Comparison of ENCODE assay signal across 3 cellular contexts in genomic region chr6:152076242-152076641, GRCh38.
DNase-seq lines count a peak whose midpoint lies in the region; ATAC-seq, FAIRE-seq and TF ChIP-seq lines count a peak whose summit lies in the region.
"Not testable (repeated sequence)": the region's sequence is repeated elsewhere in the genome, so short reads cannot be mapped to it uniquely, and the experiment has no call there.

No MANE protein-coding gene starts in this region.

- H3K4me3 Mint-ChIP-seq in endodermal cell, result not testable (repeated sequence)

- peaks cover 25% of the 10 kb centered on the region for H3K9me3 Mint-ChIP-seq in endodermal cell

- DNase-seq in K562 (ENCODE audit: extremely low read depth in 1 of 4, low spot score in 3 of 4); endodermal cell: not testable (repeated sequence)

- ATAC-seq in K562, result not testable (repeated sequence)

- 0% methylated on average over 3 of the region's 3 CpGs for WGBS in K562 (ENCODE audit: insufficient coverage, low coverage, missing lambda C conversion rate)
- 70 to 100% methylated on average over 1 to 3 of the region's 3 CpGs for WGBS in endodermal cell (ENCODE audit: insufficient coverage in 1 of 2, insufficient read length in 1 of 2), 2 experiments

- intact Hi-C loops in K562 (cut with micrococcal nuclease), result not testable (repeated sequence)

- H3K4me3 ChIP-seq in HEK293 (ENCODE audit: low read depth, low read length); K562: not testable (repeated sequence)
- peak overlapping the region; percentile 20 for H3K4me3 ChIP-seq in endodermal cell (ENCODE audit: low read length)

- not testable (repeated sequence) for H3K9me3 ChIP-seq in HEK293 (ENCODE audit: control insufficient read depth, insufficient read depth, low read depth, low read length); K562 (replicated peaks; ENCODE audit: control insufficient read depth, insufficient read depth, low read depth, low read length)
- H3K9me3 ChIP-seq in endodermal cell (ENCODE audit: control insufficient read depth, low read length), result peaks cover 17% of the 10 kb centered on the region

- H3K4me2 ChIP-seq in K562 (ENCODE audit: insufficient read depth, low read length), result not testable (repeated sequence)

- not testable (repeated sequence) for H3K36me3 ChIP-seq in HEK293 (ENCODE audit: control insufficient read depth in 2 of 2, insufficient read depth in 1 of 2, low read length in 2 of 2); K562 (ENCODE audit: control insufficient read depth, insufficient read depth, low read length); endodermal cell (ENCODE audit: control insufficient read depth, insufficient read depth, low read length)

- not testable (repeated sequence) for H3K36me3 Mint-ChIP-seq in endodermal cell (ENCODE audit: low read depth)

- TF ChIP-seq POLR2A in K562 (conservative IDR thresholded peaks at IDR 0.05), result not testable (repeated sequence)

- not testable (repeated sequence) for H3K4me1 Mint-ChIP-seq in endodermal cell

- not testable (repeated sequence) for H3K27ac ChIP-seq in HEK293 (ENCODE audit: extremely low read depth, low read depth, low read length); K562 (ENCODE audit: extremely low read depth, low read depth, low read length); endodermal cell (ENCODE audit: low read depth, low read length)

- not testable (repeated sequence) for H3K27ac Mint-ChIP-seq in endodermal cell

- not testable (repeated sequence) for H3K9ac ChIP-seq in K562 (ENCODE audit: insufficient read depth in 1 of 2, low read depth in 2 of 2, low read length in 2 of 2); endodermal cell (ENCODE audit: extremely low read depth, low read length, poor library complexity, severe bottlenecking)

- H3K79me2 ChIP-seq in K562 (ENCODE audit: control insufficient read depth, insufficient read depth, low read length), result not testable (repeated sequence)

- not testable (repeated sequence) for FAIRE-seq in K562 (lab: Jason Lieb, UNC)

- not testable (repeated sequence) for TF ChIP-seq EP300 in K562 (IDR thresholded peaks at IDR 0.05; ENCODE audit: low read length)

- in situ Hi-C loops in K562 (cut with MboI), result not testable (repeated sequence)

- CTCF ChIA-PET in HEK293 (lab: Yijun Ruan, JAX); K562 (lab: Yijun Ruan, JAX; ENCODE audit: low intra/inter-chr PET ratio): not testable (repeated sequence)

- POLR2A ChIA-PET in HEK293 (lab: Yijun Ruan, JAX); K562 (lab: Yijun Ruan, JAX): not testable (repeated sequence)

- not testable (repeated sequence) for H3K27me3 ChIP-seq in K562 (ENCODE audit: control insufficient read depth in 2 of 2, insufficient read depth in 2 of 2, low read length in 2 of 2); endodermal cell (ENCODE audit: control insufficient read depth, insufficient read depth, low read length, poor library complexity, severe bottlenecking)

- not testable (repeated sequence) for BruUV-seq in K562 (replicated peaks; lab: Mats Ljungman, UMichigan)

- TF ChIP-seq CTCF in HEK293 (tag by site-specific recombination; IDR thresholded peaks at IDR 0.05); K562 (IDR thresholded peaks at IDR 0.05 in 2 of 3, conservative IDR thresholded peaks at IDR 0.05 in 1 of 3; ENCODE audit: insufficient read depth in 2 of 3, low read depth in 1 of 3, low read length in 3 of 3); endodermal cell (conservative IDR thresholded peaks at IDR 0.05): not testable (repeated sequence)

- H3K9me1 ChIP-seq in K562 (ENCODE audit: control insufficient read depth, insufficient read depth, low read length), result not testable (repeated sequence)

- TF ChIP-seq RAD21 in K562 (CRISPR knock-in tag; conservative IDR thresholded peaks at IDR 0.05 in 1 of 2, IDR thresholded peaks at IDR 0.05 in 1 of 2), result not testable (repeated sequence)

- H3K4me1 ChIP-seq in HEK293 (ENCODE audit: control insufficient read depth, insufficient read depth, low read length); K562 (replicated peaks in 1 of 2; ENCODE audit: control insufficient read depth in 2 of 2, insufficient read depth in 2 of 2, low read length in 2 of 2); endodermal cell (ENCODE audit: control insufficient read depth, insufficient read depth, low read length): not testable (repeated sequence)

- H2AFZ ChIP-seq in K562 (ENCODE audit: low read depth, low read length), result not testable (repeated sequence)

- H4K20me1 ChIP-seq in K562 (replicated peaks; ENCODE audit: control insufficient read depth, insufficient read depth, low read length), result not testable (repeated sequence)

- H3K27me3 Mint-ChIP-seq in endodermal cell (ENCODE audit: insufficient read depth), result not testable (repeated sequence)

TF ChIP-seq in HEK293, 187 proteins besides CTCF, POLR2A, EP300 and RAD21:
- TF ChIP-seq TRIM28 (IDR thresholded peaks at IDR 0.05; ENCODE audit: borderline replicate concordance, low read length), result 0 out of 2 replicates have a peak, but pooled peaks have one; percentile 54
- TF ChIP-seq ZNF707 (tag by site-specific recombination; IDR thresholded peaks at IDR 0.05), result peak; percentile 97
- TF ChIP-seq SETDB1 (IDR thresholded peaks at IDR 0.05; ENCODE audit: insufficient read length, low read length), result peak; percentile 72
TF ChIP-seq in HEK293: peak in this region for 3; not testable (repeated sequence) for 184.

TF ChIP-seq in K562, 482 proteins besides CTCF, POLR2A, EP300 and RAD21:
- peak; percentile 89 for TF ChIP-seq ZNF707 (CRISPR knock-in tag; conservative IDR thresholded peaks at IDR 0.05)
TF ChIP-seq in K562: peak in this region for 1; not testable (repeated sequence) for 481.
